ENCODE assay signal across 3 cellular contexts in the genomic region with DNA sequence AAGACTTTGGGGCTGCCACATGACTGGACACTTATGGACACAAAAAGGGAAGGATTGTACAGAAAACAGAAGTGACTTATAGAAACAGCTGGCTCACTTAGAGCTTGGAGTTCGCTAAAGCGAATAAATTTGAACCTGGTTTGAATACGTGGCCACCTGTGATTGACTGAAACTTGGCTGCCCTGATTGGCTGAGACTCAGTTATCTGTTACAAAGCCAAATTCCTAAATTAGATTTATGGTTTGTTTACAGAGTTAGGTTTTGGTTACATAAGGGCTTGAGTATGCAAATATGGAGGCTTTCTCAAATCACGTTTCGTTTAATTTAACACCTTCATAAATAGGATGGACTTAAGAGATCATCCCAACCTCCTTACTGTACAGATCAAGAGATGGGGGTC.
TF ChIP-seq lines count a peak whose summit lies in the region.

No MANE protein-coding gene starts in this region.

TF ChIP-seq in A549, 52 proteins besides CTCF, POLR2A, EP300 and RAD21 (continued from another document):
- TF ChIP-seq, protein P1, sequence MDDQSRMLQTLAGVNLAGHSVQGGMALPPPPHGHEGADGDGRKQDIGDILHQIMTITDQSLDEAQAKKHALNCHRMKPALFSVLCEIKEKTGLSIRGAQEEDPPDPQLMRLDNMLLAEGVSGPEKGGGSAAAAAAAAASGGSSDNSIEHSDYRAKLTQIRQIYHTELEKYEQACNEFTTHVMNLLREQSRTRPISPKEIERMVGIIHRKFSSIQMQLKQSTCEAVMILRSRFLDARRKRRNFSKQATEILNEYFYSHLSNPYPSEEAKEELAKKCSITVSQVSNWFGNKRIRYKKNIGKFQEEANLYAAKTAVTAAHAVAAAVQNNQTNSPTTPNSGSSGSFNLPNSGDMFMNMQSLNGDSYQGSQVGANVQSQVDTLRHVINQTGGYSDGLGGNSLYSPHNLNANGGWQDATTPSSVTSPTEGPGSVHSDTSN (IDR thresholded peaks at IDR 0.05), result no peak
- no peak for TF ChIP-seq NFE2L2 (conservative IDR thresholded peaks at IDR 0.05; ENCODE audit: low read length)
- TF ChIP-seq FOSL2 (IDR thresholded peaks at IDR 0.05), result no peak
- no peak for TF ChIP-seq FOSL2 (CRISPR knock-in tag; IDR thresholded peaks at IDR 0.05)
- no peak for TF ChIP-seq ESRRA (IDR thresholded peaks at IDR 0.05; ENCODE audit: borderline replicate concordance, low read length)

TF ChIP-seq in HEK293, 187 proteins besides CTCF, POLR2A, EP300 and RAD21 (continued from another document):
- TF ChIP-seq, protein P2, sequence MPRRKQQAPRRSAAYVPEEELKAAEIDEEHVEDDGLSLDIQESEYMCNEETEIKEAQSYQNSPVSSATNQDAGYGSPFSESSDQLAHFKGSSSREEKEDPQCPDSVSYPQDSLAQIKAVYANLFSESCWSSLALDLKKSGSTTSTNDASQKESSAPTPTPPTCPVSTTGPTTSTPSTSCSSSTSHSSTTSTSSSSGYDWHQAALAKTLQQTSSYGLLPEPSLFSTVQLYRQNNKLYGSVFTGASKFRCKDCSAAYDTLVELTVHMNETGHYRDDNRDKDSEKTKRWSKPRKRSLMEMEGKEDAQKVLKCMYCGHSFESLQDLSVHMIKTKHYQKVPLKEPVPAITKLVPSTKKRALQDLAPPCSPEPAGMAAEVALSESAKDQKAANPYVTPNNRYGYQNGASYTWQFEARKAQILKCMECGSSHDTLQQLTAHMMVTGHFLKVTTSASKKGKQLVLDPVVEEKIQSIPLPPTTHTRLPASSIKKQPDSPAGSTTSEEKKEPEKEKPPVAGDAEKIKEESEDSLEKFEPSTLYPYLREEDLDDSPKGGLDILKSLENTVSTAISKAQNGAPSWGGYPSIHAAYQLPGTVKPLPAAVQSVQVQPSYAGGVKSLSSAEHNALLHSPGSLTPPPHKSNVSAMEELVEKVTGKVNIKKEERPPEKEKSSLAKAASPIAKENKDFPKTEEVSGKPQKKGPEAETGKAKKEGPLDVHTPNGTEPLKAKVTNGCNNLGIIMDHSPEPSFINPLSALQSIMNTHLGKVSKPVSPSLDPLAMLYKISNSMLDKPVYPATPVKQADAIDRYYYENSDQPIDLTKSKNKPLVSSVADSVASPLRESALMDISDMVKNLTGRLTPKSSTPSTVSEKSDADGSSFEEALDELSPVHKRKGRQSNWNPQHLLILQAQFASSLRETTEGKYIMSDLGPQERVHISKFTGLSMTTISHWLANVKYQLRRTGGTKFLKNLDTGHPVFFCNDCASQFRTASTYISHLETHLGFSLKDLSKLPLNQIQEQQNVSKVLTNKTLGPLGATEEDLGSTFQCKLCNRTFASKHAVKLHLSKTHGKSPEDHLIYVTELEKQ (tag by site-specific recombination; IDR thresholded peaks at IDR 0.05; ENCODE audit: borderline replicate concordance), result no peak
- TF ChIP-seq KLF16 (tag by site-specific recombination; IDR thresholded peaks at IDR 0.05) (no peak), ZNF416 (tag by site-specific recombination; IDR thresholded peaks at IDR 0.05) (no peak), ZFP41 (tag by site-specific recombination; IDR thresholded peaks at IDR 0.05; ENCODE audit: borderline replicate concordance) (no peak), ZNF133 (tag by site-specific recombination; IDR thresholded peaks at IDR 0.05) (no peak), ZNF585B (tag by site-specific recombination; IDR thresholded peaks at IDR 0.05) (no peak), SCRT1 (tag by site-specific recombination; IDR thresholded peaks at IDR 0.05; ENCODE audit: borderline replicate concordance) (no peak), ZNF140 (tag by site-specific recombination; IDR thresholded peaks at IDR 0.05) (no peak), ZNF571 (tag by site-specific recombination; IDR thresholded peaks at IDR 0.05) (no peak), ZNF174 (tag by site-specific recombination; IDR thresholded peaks at IDR 0.05) (no peak), ZNF391 (tag by site-specific recombination; IDR thresholded peaks at IDR 0.05; ENCODE audit: borderline replicate concordance, low read depth) (no peak), ZNF670 (tag by site-specific recombination; IDR thresholded peaks at IDR 0.05; ENCODE audit: low read depth) (no peak), KLF9 (tag by site-specific recombination; IDR thresholded peaks at IDR 0.05; ENCODE audit: low read depth) (no peak), ZNF292 (tag by site-specific recombination; IDR thresholded peaks at IDR 0.05; ENCODE audit: borderline replicate concordance, low read depth) (no peak), ZNF202 (tag by site-specific recombination; IDR thresholded peaks at IDR 0.05; ENCODE audit: borderline replicate concordance) (no peak), SP3 (tag by site-specific recombination; IDR thresholded peaks at IDR 0.05) (no peak)
- TF ChIP-seq, protein P3, sequence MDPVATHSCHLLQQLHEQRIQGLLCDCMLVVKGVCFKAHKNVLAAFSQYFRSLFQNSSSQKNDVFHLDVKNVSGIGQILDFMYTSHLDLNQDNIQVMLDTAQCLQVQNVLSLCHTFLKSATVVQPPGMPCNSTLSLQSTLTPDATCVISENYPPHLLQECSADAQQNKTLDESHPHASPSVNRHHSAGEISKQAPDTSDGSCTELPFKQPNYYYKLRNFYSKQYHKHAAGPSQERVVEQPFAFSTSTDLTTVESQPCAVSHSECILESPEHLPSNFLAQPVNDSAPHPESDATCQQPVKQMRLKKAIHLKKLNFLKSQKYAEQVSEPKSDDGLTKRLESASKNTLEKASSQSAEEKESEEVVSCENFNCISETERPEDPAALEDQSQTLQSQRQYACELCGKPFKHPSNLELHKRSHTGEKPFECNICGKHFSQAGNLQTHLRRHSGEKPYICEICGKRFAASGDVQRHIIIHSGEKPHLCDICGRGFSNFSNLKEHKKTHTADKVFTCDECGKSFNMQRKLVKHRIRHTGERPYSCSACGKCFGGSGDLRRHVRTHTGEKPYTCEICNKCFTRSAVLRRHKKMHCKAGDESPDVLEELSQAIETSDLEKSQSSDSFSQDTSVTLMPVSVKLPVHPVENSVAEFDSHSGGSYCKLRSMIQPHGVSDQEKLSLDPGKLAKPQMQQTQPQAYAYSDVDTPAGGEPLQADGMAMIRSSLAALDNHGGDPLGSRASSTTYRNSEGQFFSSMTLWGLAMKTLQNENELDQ (tag by site-specific recombination; IDR thresholded peaks at IDR 0.05; ENCODE audit: low read depth), result no peak
- TF ChIP-seq, protein P4, sequence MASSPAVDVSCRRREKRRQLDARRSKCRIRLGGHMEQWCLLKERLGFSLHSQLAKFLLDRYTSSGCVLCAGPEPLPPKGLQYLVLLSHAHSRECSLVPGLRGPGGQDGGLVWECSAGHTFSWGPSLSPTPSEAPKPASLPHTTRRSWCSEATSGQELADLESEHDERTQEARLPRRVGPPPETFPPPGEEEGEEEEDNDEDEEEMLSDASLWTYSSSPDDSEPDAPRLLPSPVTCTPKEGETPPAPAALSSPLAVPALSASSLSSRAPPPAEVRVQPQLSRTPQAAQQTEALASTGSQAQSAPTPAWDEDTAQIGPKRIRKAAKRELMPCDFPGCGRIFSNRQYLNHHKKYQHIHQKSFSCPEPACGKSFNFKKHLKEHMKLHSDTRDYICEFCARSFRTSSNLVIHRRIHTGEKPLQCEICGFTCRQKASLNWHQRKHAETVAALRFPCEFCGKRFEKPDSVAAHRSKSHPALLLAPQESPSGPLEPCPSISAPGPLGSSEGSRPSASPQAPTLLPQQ (tag by site-specific recombination; IDR thresholded peaks at IDR 0.05), result no peak

TF ChIP-seq in WTC11, 78 proteins besides CTCF, POLR2A, EP300 and RAD21 (continued from another document):
- TF ChIP-seq, protein P5, sequence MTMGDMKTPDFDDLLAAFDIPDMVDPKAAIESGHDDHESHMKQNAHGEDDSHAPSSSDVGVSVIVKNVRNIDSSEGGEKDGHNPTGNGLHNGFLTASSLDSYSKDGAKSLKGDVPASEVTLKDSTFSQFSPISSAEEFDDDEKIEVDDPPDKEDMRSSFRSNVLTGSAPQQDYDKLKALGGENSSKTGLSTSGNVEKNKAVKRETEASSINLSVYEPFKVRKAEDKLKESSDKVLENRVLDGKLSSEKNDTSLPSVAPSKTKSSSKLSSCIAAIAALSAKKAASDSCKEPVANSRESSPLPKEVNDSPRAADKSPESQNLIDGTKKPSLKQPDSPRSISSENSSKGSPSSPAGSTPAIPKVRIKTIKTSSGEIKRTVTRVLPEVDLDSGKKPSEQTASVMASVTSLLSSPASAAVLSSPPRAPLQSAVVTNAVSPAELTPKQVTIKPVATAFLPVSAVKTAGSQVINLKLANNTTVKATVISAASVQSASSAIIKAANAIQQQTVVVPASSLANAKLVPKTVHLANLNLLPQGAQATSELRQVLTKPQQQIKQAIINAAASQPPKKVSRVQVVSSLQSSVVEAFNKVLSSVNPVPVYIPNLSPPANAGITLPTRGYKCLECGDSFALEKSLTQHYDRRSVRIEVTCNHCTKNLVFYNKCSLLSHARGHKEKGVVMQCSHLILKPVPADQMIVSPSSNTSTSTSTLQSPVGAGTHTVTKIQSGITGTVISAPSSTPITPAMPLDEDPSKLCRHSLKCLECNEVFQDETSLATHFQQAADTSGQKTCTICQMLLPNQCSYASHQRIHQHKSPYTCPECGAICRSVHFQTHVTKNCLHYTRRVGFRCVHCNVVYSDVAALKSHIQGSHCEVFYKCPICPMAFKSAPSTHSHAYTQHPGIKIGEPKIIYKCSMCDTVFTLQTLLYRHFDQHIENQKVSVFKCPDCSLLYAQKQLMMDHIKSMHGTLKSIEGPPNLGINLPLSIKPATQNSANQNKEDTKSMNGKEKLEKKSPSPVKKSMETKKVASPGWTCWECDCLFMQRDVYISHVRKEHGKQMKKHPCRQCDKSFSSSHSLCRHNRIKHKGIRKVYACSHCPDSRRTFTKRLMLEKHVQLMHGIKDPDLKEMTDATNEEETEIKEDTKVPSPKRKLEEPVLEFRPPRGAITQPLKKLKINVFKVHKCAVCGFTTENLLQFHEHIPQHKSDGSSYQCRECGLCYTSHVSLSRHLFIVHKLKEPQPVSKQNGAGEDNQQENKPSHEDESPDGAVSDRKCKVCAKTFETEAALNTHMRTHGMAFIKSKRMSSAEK (CRISPR knock-in tag; IDR thresholded peaks at IDR 0.05; ENCODE audit: borderline replicate concordance), result no peak
- TF ChIP-seq ZNF423 (CRISPR knock-in tag; IDR thresholded peaks at IDR 0.05), result no peak
- TF ChIP-seq, protein P6, sequence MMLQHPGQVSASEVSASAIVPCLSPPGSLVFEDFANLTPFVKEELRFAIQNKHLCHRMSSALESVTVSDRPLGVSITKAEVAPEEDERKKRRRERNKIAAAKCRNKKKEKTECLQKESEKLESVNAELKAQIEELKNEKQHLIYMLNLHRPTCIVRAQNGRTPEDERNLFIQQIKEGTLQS (CRISPR knock-in tag; conservative IDR thresholded peaks at IDR 0.05), result no peak
- TF ChIP-seq ESRRA (CRISPR knock-in tag; IDR thresholded peaks at IDR 0.05; ENCODE audit: borderline replicate concordance), result no peak
- no peak for TF ChIP-seq GTF2I (CRISPR knock-in tag; conservative IDR thresholded peaks at IDR 0.05)
- TF ChIP-seq NR1H2 (CRISPR knock-in tag; IDR thresholded peaks at IDR 0.05), result no peak
- TF ChIP-seq NFYB (CRISPR knock-in tag; conservative IDR thresholded peaks at IDR 0.05; ENCODE audit: low read depth), result no peak
- no peak for TF ChIP-seq ELF4 (CRISPR knock-in tag; IDR thresholded peaks at IDR 0.05; ENCODE audit: low read depth)
- no peak for TF ChIP-seq ZNF416 (CRISPR knock-in tag; IDR thresholded peaks at IDR 0.05)
- no peak for TF ChIP-seq FOXJ3 (CRISPR knock-in tag; IDR thresholded peaks at IDR 0.05; ENCODE audit: borderline replicate concordance)
- TF ChIP-seq MYBL2 (CRISPR knock-in tag; IDR thresholded peaks at IDR 0.05), result no peak
- TF ChIP-seq, protein P7, sequence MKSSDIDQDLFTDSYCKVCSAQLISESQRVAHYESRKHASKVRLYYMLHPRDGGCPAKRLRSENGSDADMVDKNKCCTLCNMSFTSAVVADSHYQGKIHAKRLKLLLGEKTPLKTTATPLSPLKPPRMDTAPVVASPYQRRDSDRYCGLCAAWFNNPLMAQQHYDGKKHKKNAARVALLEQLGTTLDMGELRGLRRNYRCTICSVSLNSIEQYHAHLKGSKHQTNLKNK (CRISPR knock-in tag; IDR thresholded peaks at IDR 0.05), result no peak
